Comparison of ENCODE assay signal across 31 cellular contexts in genomic region chr10:126536656-126537055, GRCh38.
"Had no signal": no experiment of that assay in that cellular context is flagged by ENCODE, and none has a peak within 500 bp of the region (broad histone marks: within the 10 kb centered on the region; RNA-seq: fewer than 3 reads in every experiment).

No MANE protein-coding gene starts in this region.

- H3K4me3 Mint-ChIP-seq: activated CD4-positive, alpha-beta memory T cell treated with anti-CD3 and anti-CD28 coated beads for 36 hours; activated CD4-positive, alpha-beta T cell treated with anti-CD3 and anti-CD28 coated beads for 36 hours; activated CD4-positive, alpha-beta T cell treated with anti-CD3 and anti-CD28 coated beads, Interleukin-2, amount 10 ng/mL, durations not matched to agents 24 days and 14 days; activated CD8-positive, alpha-beta memory T cell treated with anti-CD3 and anti-CD28 coated beads, Interleukin-2, amount 10 ng/mL, durations not matched to agents 7 days and 5 days; activated CD8-positive, alpha-beta T cell treated with anti-CD3 and anti-CD28 coated beads, Interleukin-2, amount 10 ng/mL, durations not matched to agents 7 days and 5 days; activated naive CD8-positive, alpha-beta T cell; activated T-helper 1 cell treated with anti-CD3 and anti-CD28 coated beads, Interleukin-12 subunit alpha, Interleukin-12 subunit beta, Interleukin-2, Interleukin-4 antibody, amounts not matched to agents 30 ng/mL and 10 ng/mL and 1 ng/mL, durations not matched to agents 14 hours and 24 hours and 36 hours; effector memory CD8-positive, alpha-beta T cell had no signal

- DNase-seq: activated CD4-positive, alpha-beta memory T cell treated with anti-CD3 and anti-CD28 coated beads for 36 hours; activated CD4-positive, alpha-beta T cell treated with anti-CD3 and anti-CD28 coated beads for 36 hours; activated CD4-positive, alpha-beta T cell treated with anti-CD3 and anti-CD28 coated beads, Interleukin-2, amount 10 ng/mL, durations not matched to agents 24 days and 14 days; activated CD4-positive, CD25-positive, alpha-beta regulatory T cell; activated CD4-positive, CD25-positive, alpha-beta regulatory T cell treated with anti-CD3 and anti-CD28 coated beads, Interleukin-2, amount 50 U/mL, for 72 hours; activated CD8-positive, alpha-beta memory T cell treated with anti-CD3 and anti-CD28 coated beads, Interleukin-2, amount 10 ng/mL, durations not matched to agents 7 days and 5 days; activated CD8-positive, alpha-beta memory T cell treated with anti-CD3 and anti-CD28 coated beads, Interleukin-2, amount 50 U/mL, for 4 hours; activated CD8-positive, alpha-beta T cell treated with anti-CD3 and anti-CD28 coated beads, Interleukin-2, amount 10 ng/mL, durations not matched to agents 7 days and 5 days; activated gamma-delta T cell treated with Interleukin-2 at 50 U/mL for 16 hours; activated naive CD4-positive, alpha-beta T cell treated with anti-CD3 and anti-CD28 coated beads, Interleukin-2, amount 50 U/mL, for 16 hours; activated naive CD4-positive, alpha-beta T cell treated with Interleukin-2 at 50 U/mL for 16 hours; activated T-cell treated with anti-CD3 and anti-CD28 coated beads, Interleukin-2, amount 50 U/mL, for 1 hour; activated T-cell treated with anti-CD3 and anti-CD28 coated beads, Interleukin-2, amount 50 U/mL, for 48 hours; adrenal gland; amygdala; aorta; caudate nucleus; cortex of kidney; dermis blood vessel endothelial cell; effector CD4-positive, alpha-beta T cell; effector memory CD8-positive, alpha-beta T cell; erythroblast; esophagus squamous epithelium; foreskin melanocyte; heart right ventricle; T-helper 2 cell had no signal

- H3K27me3 Mint-ChIP-seq: activated CD4-positive, alpha-beta memory T cell treated with anti-CD3 and anti-CD28 coated beads for 36 hours; activated CD4-positive, alpha-beta T cell treated with anti-CD3 and anti-CD28 coated beads, Interleukin-2, amount 10 ng/mL, durations not matched to agents 24 days and 14 days; activated CD8-positive, alpha-beta memory T cell treated with anti-CD3 and anti-CD28 coated beads, Interleukin-2, amount 10 ng/mL, durations not matched to agents 7 days and 5 days had no signal

- H3K27ac Mint-ChIP-seq: activated CD4-positive, alpha-beta memory T cell treated with anti-CD3 and anti-CD28 coated beads for 36 hours; activated CD4-positive, alpha-beta T cell treated with anti-CD3 and anti-CD28 coated beads for 36 hours; activated CD4-positive, alpha-beta T cell treated with anti-CD3 and anti-CD28 coated beads, Interleukin-2, amount 10 ng/mL, durations not matched to agents 24 days and 14 days; activated CD8-positive, alpha-beta memory T cell treated with anti-CD3 and anti-CD28 coated beads, Interleukin-2, amount 10 ng/mL, durations not matched to agents 7 days and 5 days; activated CD8-positive, alpha-beta T cell treated with anti-CD3 and anti-CD28 coated beads, Interleukin-2, amount 10 ng/mL, durations not matched to agents 7 days and 5 days; activated naive CD8-positive, alpha-beta T cell; activated T-helper 1 cell treated with anti-CD3 and anti-CD28 coated beads, Interleukin-12 subunit alpha, Interleukin-12 subunit beta, Interleukin-2, Interleukin-4 antibody, amounts not matched to agents 30 ng/mL and 10 ng/mL and 1 ng/mL, durations not matched to agents 14 hours and 24 hours and 36 hours; activated T-helper 2 cell treated with anti-CD3 and anti-CD28 coated beads, Interferon-gamma antibody, Interleukin-2, Interleukin-4, amounts not matched to agents 10 μg/mL and 5 μg/mL and 100 μg/mL, durations not matched to agents 14 hours and 24 hours and 36 hours; effector memory CD8-positive, alpha-beta T cell had no signal

- H3K36me3 ChIP-seq: adrenal gland, esophagus squamous epithelium, gastroesophageal sphincter, heart right ventricle had no signal

- H3K4me1 ChIP-seq: adrenal gland, esophagus squamous epithelium, gastroesophageal sphincter, heart right ventricle had no signal

- H3K27ac ChIP-seq: adrenal gland, body of pancreas, esophagus squamous epithelium, gastroesophageal sphincter, heart right ventricle had no signal

- H3K36me3 Mint-ChIP-seq: activated CD4-positive, alpha-beta memory T cell treated with anti-CD3 and anti-CD28 coated beads for 36 hours; activated CD8-positive, alpha-beta memory T cell treated with anti-CD3 and anti-CD28 coated beads, Interleukin-2, amount 10 ng/mL, durations not matched to agents 7 days and 5 days; activated naive CD8-positive, alpha-beta T cell had no signal

- H3K9me3 Mint-ChIP-seq: activated CD4-positive, alpha-beta memory T cell treated with anti-CD3 and anti-CD28 coated beads for 36 hours; activated CD4-positive, alpha-beta T cell treated with anti-CD3 and anti-CD28 coated beads, Interleukin-2, amount 10 ng/mL, durations not matched to agents 24 days and 14 days; effector memory CD8-positive, alpha-beta T cell had no signal

- H3K9me3 ChIP-seq: adrenal gland, body of pancreas, esophagus squamous epithelium, gastroesophageal sphincter, heart right ventricle had no signal

- H3K27me3 ChIP-seq: adrenal gland, body of pancreas, esophagus squamous epithelium had no signal

- H3K4me3 ChIP-seq: adrenal gland, body of pancreas, esophagus squamous epithelium, gastroesophageal sphincter, heart right ventricle had no signal

- H3K4me1 Mint-ChIP-seq: activated CD4-positive, alpha-beta T cell treated with anti-CD3 and anti-CD28 coated beads for 36 hours; activated CD4-positive, alpha-beta T cell treated with anti-CD3 and anti-CD28 coated beads, Interleukin-2, amount 10 ng/mL, durations not matched to agents 24 days and 14 days; activated CD8-positive, alpha-beta memory T cell treated with anti-CD3 and anti-CD28 coated beads, Interleukin-2, amount 10 ng/mL, durations not matched to agents 7 days and 5 days had no signal

- ATAC-seq: activated CD4-positive, alpha-beta T cell treated with anti-CD3 and anti-CD28 coated beads for 36 hours; activated CD8-positive, alpha-beta memory T cell treated with anti-CD3 and anti-CD28 coated beads, Interleukin-2, amount 10 ng/mL, durations not matched to agents 7 days and 5 days; activated CD8-positive, alpha-beta T cell treated with anti-CD3 and anti-CD28 coated beads, Interleukin-2, amount 10 ng/mL, durations not matched to agents 7 days and 5 days; body of pancreas; effector memory CD8-positive, alpha-beta T cell; gastroesophageal sphincter; heart right ventricle had no signal
